ENCODE assay signal across 16 cellular contexts in the genomic region with DNA sequence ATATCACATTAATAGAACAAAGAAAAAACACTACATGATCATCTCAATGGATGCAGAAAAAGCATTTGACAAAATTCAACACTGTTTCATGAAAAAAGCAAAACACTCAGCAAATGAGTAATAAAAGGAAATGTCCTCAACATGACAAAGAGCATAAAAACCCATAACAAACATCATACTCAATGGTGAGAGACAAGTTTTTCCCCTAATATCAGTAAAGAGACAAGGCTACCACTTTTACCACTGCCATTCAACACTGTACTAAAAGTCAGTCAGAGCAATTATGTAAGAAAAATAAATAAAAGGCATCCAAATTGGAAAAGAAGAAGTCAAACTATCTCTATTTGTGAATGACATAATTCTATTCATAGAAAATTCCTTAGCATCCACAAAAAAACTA.
"Had no signal": no experiment of that assay in that cellular context is flagged by ENCODE, and none has a peak within 500 bp of the region (broad histone marks: within the 10 kb centered on the region; RNA-seq: fewer than 3 reads in every experiment).

No MANE protein-coding gene starts in this region.

- H3K27ac ChIP-seq: cardiac muscle cell, gastrocnemius medialis, heart left ventricle, left ventricle myocardium inferior, psoas muscle, thoracic aorta, upper lobe of left lung, VCaP had no signal

- H3K36me3 ChIP-seq: cardiac muscle cell, gastrocnemius medialis, heart left ventricle, left ventricle myocardium inferior, thoracic aorta, upper lobe of left lung had no signal

- ATAC-seq: gastrocnemius medialis, heart left ventricle, psoas muscle, right cardiac atrium had no signal

- DNase-seq: activated CD4-positive, alpha-beta T cell treated with anti-CD3 and anti-CD28 coated beads for 1 hour; activated naive CD4-positive, alpha-beta T cell treated with Interleukin-2 at 50 U/mL for 16 hours; gastrocnemius medialis; heart left ventricle; left ventricle myocardium inferior; psoas muscle; right cardiac atrium; small intestine; stimulated activated CD4-positive, alpha-beta T cell treated with anti-CD3 and anti-CD28 coated beads, Interleukin-15, amount 100 ng/mL, for 24 hours; stimulated activated CD4-positive, alpha-beta T cell treated with anti-CD3 and anti-CD28 coated beads, Interleukin-2, amount 100 ng/mL, for 48 hours; T-helper 2 cell; upper lobe of left lung had no signal

- H3K4me3 ChIP-seq: cardiac muscle cell, gastrocnemius medialis, heart left ventricle, left ventricle myocardium inferior, psoas muscle, thoracic aorta, upper lobe of left lung had no signal

- H3K9me3 ChIP-seq: gastrocnemius medialis, left ventricle myocardium inferior, psoas muscle, thoracic aorta, upper lobe of left lung had no signal

- FAIRE-seq: small intestine had no signal

- H3K27me3 ChIP-seq: cardiac muscle cell, gastrocnemius medialis, heart left ventricle, upper lobe of left lung had no signal

- H3K4me3 Mint-ChIP-seq: neural crest cell had no signal
